In genomic region chr5:75511435-75512382, GRCh38 we compare ENCODE assay signal across 8 cellular contexts. TPM values are rescaled to one million over a fixed set of nuclear protein-coding genes. Genes with fewer than 3 reads are reported as not detected.
DNase-seq lines count a peak whose midpoint lies in the region; ATAC-seq lines count a peak whose summit lies in the region.

Gene CERT1 (minus strand): TSS chr5:75511629. CDS start chr5:75511207, 422 bp downstream.
Gene POLK (plus strand): TSS chr5:75511891.

- no peaks in the 10 kb centered on the region for H3K27me3 Mint-ChIP-seq in activated CD4-positive, alpha-beta T cell treated with anti-CD3 and anti-CD28 coated beads, Interleukin-2, amount 10 ng/mL, durations not matched to agents 7 days and 5 days

- peak within 1 kb of the TSS; percentile 88 for H3K4me3 ChIP-seq in BLaER1

- CTCF ChIA-PET in activated CD4-positive, alpha-beta T cell treated with anti-CD3 and anti-CD28 coated beads, Interleukin-2, amount 10 ng/mL, durations not matched to agents 7 days and 5 days (lab: Charles Lee) = interaction anchor here (0.7 to 1.5 kb wide), 4 partner anchors 9 to 534 kb away, joined by 3 to 4 read pairs (median 3); no protein-coding TSS in a partner anchor

- ATAC-seq in GM19328 (IDR thresholded peaks at IDR 0.05; ENCODE audit: unreplicated experiment) (peak; percentile 81), HG03520 (IDR thresholded peaks at IDR 0.05; ENCODE audit: unreplicated experiment) (peak; percentile 83)

- peaks cover 45% of the 10 kb centered on the region for H3K4me1 Mint-ChIP-seq in activated CD4-positive, alpha-beta T cell treated with anti-CD3 and anti-CD28 coated beads, Interleukin-2, amount 10 ng/mL, durations not matched to agents 7 days and 5 days

- peaks cover 42% of the 10 kb centered on the region for H3K4me1 ChIP-seq in BLaER1

- no peaks in the 10 kb centered on the region for H3K27me3 ChIP-seq in BLaER1

- H3K27ac ChIP-seq in BLaER1 = peak within 1 kb of the TSS; percentile 87

- H3K4me2 ChIP-seq in BLaER1 = peak within 1 kb of the TSS; percentile 85

- H3K27ac Mint-ChIP-seq in activated CD4-positive, alpha-beta T cell treated with anti-CD3 and anti-CD28 coated beads, Interleukin-2, amount 10 ng/mL, durations not matched to agents 7 days and 5 days = peak within 1 kb of the TSS; percentile 89

- 0 out of 2 replicates have a peak, but pooled peaks cover 5% of the 10 kb centered on the region for H3K36me3 ChIP-seq in BLaER1

- H3K9me3 ChIP-seq in BLaER1 = peaks cover 13% of the 10 kb centered on the region; the same call in 1 of the 2 replicates

- H3K4me3 Mint-ChIP-seq in activated CD4-positive, alpha-beta T cell treated with anti-CD3 and anti-CD28 coated beads, Interleukin-2, amount 10 ng/mL, durations not matched to agents 7 days and 5 days = peak within 1 kb of the TSS; percentile 97

- H3K9ac ChIP-seq in BLaER1 = peak within 1 kb of the TSS; percentile 91

- peaks cover 7% of the 10 kb centered on the region for H3K9me3 Mint-ChIP-seq in activated CD4-positive, alpha-beta T cell treated with anti-CD3 and anti-CD28 coated beads, Interleukin-2, amount 10 ng/mL, durations not matched to agents 7 days and 5 days

- POLR2A ChIA-PET in activated CD4-positive, alpha-beta T cell treated with anti-CD3 and anti-CD28 coated beads, Interleukin-2, amount 10 ng/mL, durations not matched to agents 7 days and 5 days (lab: Charles Lee) = interaction anchor here (0.7 kb wide), 1 partner anchor 137 kb away, joined by 4 read pairs; no protein-coding TSS in a partner anchor

- DNase-seq in NCI-H69 (lab: John Stamatoyannopoulos, UW) = peak; percentile 100
- peak; percentile 98 for DNase-seq in activated CD4-positive, alpha-beta T cell treated with anti-CD3 and anti-CD28 coated beads, Interleukin-2, amount 10 ng/mL, durations not matched to agents 7 days and 5 days
- DNase-seq in cortex of kidney (lab: John Stamatoyannopoulos, UW) = peak; percentile 95
- peak; percentile 100 for DNase-seq in left kidney (ENCODE audit: low read depth, low spot score)
- DNase-seq in stimulated activated CD4-positive, alpha-beta T cell treated with anti-CD3 and anti-CD28 coated beads, Interleukin-2, amount 100 ng/mL, for 24 hours = peak; percentile 94 to 96

- peaks cover 19% of the 10 kb centered on the region; the same call in 1 of the 2 replicates for H4K20me1 ChIP-seq in BLaER1

- H3K36me3 Mint-ChIP-seq in activated CD4-positive, alpha-beta T cell treated with anti-CD3 and anti-CD28 coated beads, Interleukin-2, amount 10 ng/mL, durations not matched to agents 7 days and 5 days (ENCODE audit: low read depth) = peaks cover 24% of the 10 kb centered on the region

RNA-seq across cellular contexts. Expression of gene CERT1, which starts in this region (rescaled TPM):
- total RNA-seq in activated CD4-positive, alpha-beta T cell treated with anti-CD3 and anti-CD28 coated beads, Interleukin-2, amount 10 ng/mL, durations not matched to agents 7 days and 5 days = 10 to 100 TPM; 27.8 to 29.0 TPM

RNA-seq across cellular contexts. Expression of gene POLK, which starts in this region (rescaled TPM):
- total RNA-seq in activated CD4-positive, alpha-beta T cell treated with anti-CD3 and anti-CD28 coated beads, Interleukin-2, amount 10 ng/mL, durations not matched to agents 7 days and 5 days = 10 to 100 TPM; 27.1 to 30.3 TPM

Comparison
In these comparisons a context has a peak if more than half of its experiments do, and no peak if none do; other contexts are left out.
1. Peak in every context shown above with its lines: DNase-seq, ATAC-seq, H3K4me3 ChIP-seq and H3K27ac ChIP-seq.